Comparison of ENCODE assay signal across 8 cellular contexts in genomic region chr11:57131080-57131790, GRCh38. TPM values are rescaled to one million over a fixed set of nuclear protein-coding genes. Genes with fewer than 3 reads are reported as not detected.
A peak's percentile ranks its signal among the peaks of the same experiment; 100 is the strongest.
DNase-seq lines count a peak whose midpoint lies in the region; ATAC-seq, FAIRE-seq and TF ChIP-seq lines count a peak whose summit lies in the region.

No MANE protein-coding gene starts in this region.

- DNase-seq in ACHN: peak; percentile 20
- peak; percentile 16 for DNase-seq in HFFc6
- no peak for DNase-seq in astrocyte (ENCODE audit: low read depth)
- DNase-seq in kidney epithelial cell (ENCODE audit: low read depth): no peak
- DNase-seq in G401 (ENCODE audit: low spot score): no peak
- DNase-seq in NCI-H1048 (lab: John Stamatoyannopoulos, UW): no peak
- DNase-seq in NCI-H345 treated with DMSO at 0.1 percent for 48 hours (lab: John Stamatoyannopoulos, UW; ENCODE audit: unreplicated experiment): no peak

- H3K79me2 ChIP-seq in astrocyte (ENCODE audit: insufficient read depth, low read length): no peaks in the 10 kb centered on the region

- H3K36me3 Mint-ChIP-seq in HFFc6 (ENCODE audit: low read depth) (no peaks in the 10 kb centered on the region), astrocyte (ENCODE audit: low read depth, unreplicated experiment) (no peaks in the 10 kb centered on the region)

- H3K36me3 ChIP-seq in astrocyte (ENCODE audit: insufficient read depth, low read length) (no peaks in the 10 kb centered on the region), kidney epithelial cell (ENCODE audit: control insufficient read depth, insufficient read depth, low read length) (no peaks in the 10 kb centered on the region)

- H3K4me1 Mint-ChIP-seq in HFFc6 (ENCODE audit: low read depth) (no peaks in the 10 kb centered on the region), astrocyte (ENCODE audit: low read depth, unreplicated experiment) (peaks cover 12% of the 10 kb centered on the region)

- H3K27ac ChIP-seq in astrocyte (ENCODE audit: low read depth, low read length): no peak overlapping the region

- H3K27me3 ChIP-seq in astrocyte (ENCODE audit: insufficient read depth, low read length): peaks cover 6% of the 10 kb centered on the region
- H3K27me3 ChIP-seq in kidney epithelial cell (ENCODE audit: control insufficient read depth, insufficient read depth, low read length): no peaks in the 10 kb centered on the region

- H3K4me3 ChIP-seq in astrocyte (ENCODE audit: insufficient read depth, low read depth, low read length) (no peak overlapping the region), kidney epithelial cell (ENCODE audit: low read depth, low read length) (no peak overlapping the region)

- H3K9ac ChIP-seq in astrocyte (ENCODE audit: low read length): no peak overlapping the region

- no peak overlapping the region for H3K4me2 ChIP-seq in astrocyte (ENCODE audit: low read length)

- in situ Hi-C loops in ACHN (cut with HindIII; ENCODE audit: low pct_ligation_motif_present, low pct_unique_long_range_greater_than_20kb, low sequenced_read_pairs) (no loop called here), G401 (cut with HindIII; ENCODE audit: low sequenced_read_pairs) (no loop called here)

- TF ChIP-seq CTCF in HFFc6 (IDR thresholded peaks at IDR 0.05) (peak; percentile 79), astrocyte (IDR thresholded peaks at IDR 0.05; ENCODE audit: insufficient read depth, low read depth, low read length) (peak; percentile 65), kidney epithelial cell (IDR thresholded peaks at IDR 0.05; ENCODE audit: insufficient read depth, low read length, poor library complexity, severe bottlenecking) (peak; percentile 57)

- H3K27ac Mint-ChIP-seq in HFFc6 (no peak overlapping the region), astrocyte (ENCODE audit: unreplicated experiment) (no peak overlapping the region)

- no peak for ATAC-seq in GM18498 (IDR thresholded peaks at IDR 0.05; ENCODE audit: unreplicated experiment)

- H3K4me1 ChIP-seq in astrocyte (ENCODE audit: insufficient read depth, low read length): no peaks in the 10 kb centered on the region

- no peaks in the 10 kb centered on the region for H3K9me3 Mint-ChIP-seq in HFFc6
- H3K9me3 Mint-ChIP-seq in astrocyte (ENCODE audit: unreplicated experiment): no peaks in the 10 kb centered on the region

- peaks cover 27% of the 10 kb centered on the region for H3K27me3 Mint-ChIP-seq in HFFc6 (ENCODE audit: insufficient read depth)
- H3K27me3 Mint-ChIP-seq in astrocyte (ENCODE audit: low read depth, unreplicated experiment): peaks cover 24% of the 10 kb centered on the region

- H4K20me1 ChIP-seq in astrocyte (ENCODE audit: insufficient read depth, low read length): no peaks in the 10 kb centered on the region

- no peak overlapping the region for H2AFZ ChIP-seq in astrocyte (ENCODE audit: low read depth, low read length)

- no peak overlapping the region for H3K4me3 Mint-ChIP-seq in HFFc6
- no peak overlapping the region for H3K4me3 Mint-ChIP-seq in astrocyte (ENCODE audit: unreplicated experiment)

- no peaks in the 10 kb centered on the region for H3K9me3 ChIP-seq in astrocyte (ENCODE audit: insufficient read depth, low read depth, low read length)

- FAIRE-seq in astrocyte (lab: Jason Lieb, UNC): no peak

RNA-seq across cellular contexts. Expression of gene LRRC55, which starts 50.5 kb away (rescaled TPM):
- not detected for total RNA-seq in HFFc6 (2021; fragmentation: NEBNext Ultra II Directional; extraction: Animal tissue kit (Norgen Biotek cat#: 25700))
- not detected in 2 replicates for total RNA-seq in astrocyte
- total RNA-seq in kidney epithelial cell: under 0.01 and 0.04 TPM in 2 replicates
- not detected in 2 replicates for total RNA-seq in G401 (2014; rRNA removed; shearing (Covaris generic))

Comparison
In these comparisons a context has a peak if more than half of its experiments do, and no peak if none do; other contexts are left out.
1. DNase-seq: peak in ACHN (single experiment) and HFFc6 (single experiment); none in astrocyte (single experiment), kidney epithelial cell (single experiment), G401 (single experiment), NCI-H1048 (single experiment) and NCI-H345 treated with DMSO at 0.1 percent for 48 hours (single experiment).
2. Peak in every context shown above with its lines, with median percentiles within 50 percentile points of each other: CTCF ChIP-seq.